In the genomic region with DNA sequence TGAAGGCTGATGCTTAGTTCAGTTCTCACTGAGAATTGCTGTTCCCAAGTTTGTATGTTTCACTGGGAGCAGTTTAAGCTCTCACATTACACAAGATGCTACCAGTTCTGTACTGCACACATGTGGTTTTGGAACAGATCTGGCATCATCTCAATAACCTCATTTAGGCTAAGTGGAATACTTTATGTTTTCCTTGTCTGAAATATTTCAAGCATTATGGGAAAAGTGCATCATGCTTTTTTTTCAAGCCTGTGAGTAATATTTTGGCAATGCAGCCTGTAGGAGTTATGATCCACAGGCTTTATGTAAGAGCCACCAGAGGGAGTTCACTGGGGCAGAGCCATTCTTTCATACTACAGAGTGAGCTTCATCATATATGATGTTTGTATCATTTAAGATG, we compare ENCODE assay signal across 15 cellular contexts.
A peak's percentile ranks its signal among the peaks of the same experiment; 100 is the strongest.
DNase-seq lines count a peak whose midpoint lies in the region; ATAC-seq lines count a peak whose summit lies in the region.
"Had no signal": no experiment of that assay in that cellular context is flagged by ENCODE, and none has a peak within 500 bp of the region (broad histone marks: within the 10 kb centered on the region; RNA-seq: fewer than 3 reads in every experiment).

No MANE protein-coding gene starts in this region.

- peak overlapping the region; percentile 22; the same call in 1 of the 2 replicates for H3K4me3 ChIP-seq in iPS-20b (ENCODE audit: low read length)
- H3K4me3 ChIP-seq: heart left ventricle, psoas muscle, testis had no signal

- in situ Hi-C loops in Caki2 (cut with HindIII; ENCODE audit: low pct_unique_long_range_greater_than_20kb, low sequenced_read_pairs) = no loop called here

- no peak overlapping the region for H3K4me3 Mint-ChIP-seq in effector memory CD8-positive, alpha-beta T cell

- no peak for ATAC-seq in GM18520 (IDR thresholded peaks at IDR 0.05; ENCODE audit: unreplicated experiment)
- no peak for ATAC-seq in effector memory CD8-positive, alpha-beta T cell (replicated peaks)
- ATAC-seq: psoas muscle had no signal

- no peak overlapping the region for H3K27ac ChIP-seq in iPS-20b (ENCODE audit: low read length)
- H3K27ac ChIP-seq: psoas muscle, testis had no signal

- H3K9me3 ChIP-seq in iPS-20b (ENCODE audit: insufficient read depth, low read depth, low read length) = peaks cover 67% of the 10 kb centered on the region
- H3K9me3 ChIP-seq: Caco-2, psoas muscle, testis had no signal

- DNase-seq in Caki2 (ENCODE audit: low read depth) = peak; percentile 17
- peak; percentile 53 for DNase-seq in HT1080 (ENCODE audit: low read depth)
- peak; percentile 21 for DNase-seq in SW480 (ENCODE audit: low spot score)
- DNase-seq in UCSD-AML1 (lab: John Stamatoyannopoulos, UW; ENCODE audit: unreplicated experiment) = no peak
- no peak for DNase-seq in effector memory CD8-positive, alpha-beta T cell
- no peak for DNase-seq in activated CD4-positive, alpha-beta T cell treated with anti-CD3 and anti-CD28 coated beads, Interleukin-2, amount 50 U/mL, for 1 hour
- DNase-seq: activated CD4-positive, CD25-positive, alpha-beta regulatory T cell treated with anti-CD3 and anti-CD28 coated beads, Interleukin-2, amount 50 U/mL, for 72 hours; activated naive CD4-positive, alpha-beta T cell treated with Interleukin-2 at 50 U/mL for 16 hours; Caco-2; heart left ventricle; NCI-H1694 treated with DMSO at 0.1 percent for 48 hours; psoas muscle; testis had no signal

- H3K4me1 Mint-ChIP-seq in effector memory CD8-positive, alpha-beta T cell (ENCODE audit: low read depth in 2 of 2) = no peaks in the 10 kb centered on the region

- H3K9me3 Mint-ChIP-seq in effector memory CD8-positive, alpha-beta T cell = peaks cover 12 to 15% of the 10 kb centered on the region in 2 donors

- H3K27me3 ChIP-seq in iPS-20b (ENCODE audit: insufficient read depth, low read length) = no peaks in the 10 kb centered on the region
- H3K27me3 ChIP-seq: heart left ventricle, testis had no signal

- no peak overlapping the region for H3K9ac ChIP-seq in iPS-20b (ENCODE audit: low read depth, low read length)

- H3K36me3 ChIP-seq in iPS-20b (ENCODE audit: insufficient read depth, low read depth, low read length) = no peaks in the 10 kb centered on the region
- H3K36me3 ChIP-seq: heart left ventricle had no signal

- H3K36me3 Mint-ChIP-seq in effector memory CD8-positive, alpha-beta T cell (ENCODE audit: insufficient read depth) = no peaks in the 10 kb centered on the region

- H3K4me1 ChIP-seq in iPS-20b (ENCODE audit: insufficient read depth, low read length) = no peaks in the 10 kb centered on the region
- H3K4me1 ChIP-seq: Caco-2, psoas muscle, testis had no signal

- no peaks in the 10 kb centered on the region for H3K27me3 Mint-ChIP-seq in effector memory CD8-positive, alpha-beta T cell

- no peak overlapping the region for H3K27ac Mint-ChIP-seq in effector memory CD8-positive, alpha-beta T cell

Comparison
In these comparisons a context has a peak if more than half of its experiments do, and no peak if none do; other contexts are left out.
1. DNase-seq: peak in Caki2 (single experiment), HT1080 (single experiment) and SW480 (single experiment); none in UCSD-AML1 (single experiment), effector memory CD8-positive, alpha-beta T cell (0 of 3) and activated CD4-positive, alpha-beta T cell treated with anti-CD3 and anti-CD28 coated beads, Interleukin-2, amount 50 U/mL, for 1 hour (single experiment).